8 cellular contexts compared by ENCODE assay signal in the genomic region with DNA sequence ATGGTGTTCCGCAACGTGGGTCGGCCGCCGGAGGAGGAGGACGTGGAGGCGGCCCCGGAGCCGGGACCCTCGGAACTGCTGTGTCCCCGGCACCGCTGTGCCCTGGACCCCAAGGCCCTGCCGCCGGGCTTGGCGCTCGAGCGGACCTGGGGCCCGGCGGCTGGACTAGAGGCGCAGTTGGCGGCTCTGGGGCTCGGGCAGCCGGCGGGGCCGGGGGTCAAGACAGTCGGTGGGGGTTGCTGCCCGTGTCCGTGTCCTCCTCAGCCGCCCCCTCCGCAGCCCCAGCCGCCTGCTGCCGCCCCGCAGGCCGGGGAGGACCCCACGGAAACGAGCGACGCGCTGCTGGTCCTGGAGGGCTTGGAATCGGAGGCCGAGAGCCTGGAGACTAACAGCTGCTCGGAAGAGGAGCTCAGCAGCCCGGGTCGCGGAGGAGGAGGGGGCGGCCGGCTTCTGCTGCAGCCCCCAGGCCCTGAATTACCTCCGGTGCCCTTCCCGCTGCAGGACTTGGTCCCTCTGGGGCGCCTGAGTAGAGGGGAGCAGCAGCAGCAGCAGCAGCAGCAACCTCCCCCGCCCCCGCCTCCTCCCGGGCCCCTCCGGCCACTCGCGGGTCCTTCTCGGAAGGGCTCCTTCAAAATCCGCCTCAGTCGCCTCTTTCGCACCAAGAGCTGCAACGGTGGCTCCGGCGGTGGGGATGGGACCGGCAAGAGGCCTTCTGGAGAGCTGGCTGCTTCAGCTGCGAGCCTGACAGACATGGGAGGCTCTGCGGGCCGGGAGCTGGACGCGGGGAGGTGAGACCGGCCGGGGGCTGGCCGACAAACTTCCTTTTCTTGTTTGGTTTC. TPM values are rescaled to one million over a fixed set of nuclear protein-coding genes. Genes with fewer than 3 reads are reported as not detected.
A peak's percentile ranks its signal among the peaks of the same experiment; 100 is the strongest.
DNase-seq lines count a peak whose midpoint lies in the region; ATAC-seq lines count a peak whose summit lies in the region.

No MANE protein-coding gene starts in this region.

- H2AFZ ChIP-seq in ACC112 (ENCODE audit: low read length, unreplicated experiment), result peak overlapping the region; percentile 64
- no peak overlapping the region for H2AFZ ChIP-seq in neuron (ENCODE audit: low read depth, low read length)

- ATAC-seq in GM18867 (IDR thresholded peaks at IDR 0.05; ENCODE audit: unreplicated experiment), result peak; percentile 12

- H3K9me3 ChIP-seq in KOPT-K1 (ENCODE audit: insufficient read depth, low read length, poor library complexity, severe bottlenecking), result no peaks in the 10 kb centered on the region
- no peaks in the 10 kb centered on the region for H3K9me3 ChIP-seq in neuron (ENCODE audit: low read length)

- H3K27ac ChIP-seq in ACC112 (ENCODE audit: low read depth, low read length) (no peak overlapping the region), KOPT-K1 (ENCODE audit: low read depth, low read length, poor library complexity, severe bottlenecking) (peak overlapping the region; percentile 78)

- peaks cover 40% of the 10 kb centered on the region for H3K79me2 ChIP-seq in ACC112 (ENCODE audit: control insufficient read depth, insufficient read depth, low read length, unreplicated experiment)

- peak; percentile 30 for DNase-seq in activated T-cell treated with anti-CD3 and anti-CD28 coated beads, Interleukin-2, amount 50 U/mL, for 1 hour
- DNase-seq in glomerular visceral epithelial cell (ENCODE audit: extremely low spot score) (peak; percentile 21), A172 (ENCODE audit: low spot score) (no peak), LoVo (ENCODE audit: low spot score) (no peak)

- H3K36me3 ChIP-seq in ACC112 (ENCODE audit: insufficient read depth, low read length) (no peaks in the 10 kb centered on the region), KOPT-K1 (ENCODE audit: insufficient read depth, low read length) (no peaks in the 10 kb centered on the region), neuron (ENCODE audit: insufficient read depth, low read length) (no peaks in the 10 kb centered on the region)

- H3K27me3 ChIP-seq in ACC112 (ENCODE audit: insufficient read depth, low read length) (no peaks in the 10 kb centered on the region), neuron (ENCODE audit: insufficient read depth, low read length) (no peaks in the 10 kb centered on the region)

- H3K4me1 ChIP-seq in ACC112 (ENCODE audit: control insufficient read depth, insufficient read depth, low read length, unreplicated experiment) (peaks cover 14% of the 10 kb centered on the region), neuron (ENCODE audit: insufficient read depth, low read length) (peaks cover 29% of the 10 kb centered on the region)

- peak overlapping the region; percentile 83 for H3K4me3 ChIP-seq in ACC112 (ENCODE audit: low read depth, low read length)
- peak overlapping the region; percentile 86 for H3K4me3 ChIP-seq in neuron (ENCODE audit: low read length)

RNA-seq across cellular contexts. Expression of gene SOCS7, which starts 0.8 kb away (rescaled TPM):
- total RNA-seq in A172 (2014; rRNA removed; shearing (Covaris generic)), result 14.7 and 17.8 TPM in 2 replicates

RNA-seq across cellular contexts. Expression of gene GPR179, which starts 8.7 kb away (rescaled TPM):
- 0.46 TPM in 1 of 2 replicates, not detected in the other for total RNA-seq in A172 (2014; rRNA removed; shearing (Covaris generic))

RNA-seq across cellular contexts. Expression of gene MRPL45, which starts 55.5 kb away (rescaled TPM):
- 51.6 and 55.2 TPM in 2 replicates for total RNA-seq in A172 (2014; rRNA removed; shearing (Covaris generic))

Comparison
In these comparisons a context has a peak if more than half of its experiments do, and no peak if none do; other contexts are left out.
1. DNase-seq: peak in activated T-cell treated with anti-CD3 and anti-CD28 coated beads, Interleukin-2, amount 50 U/mL, for 1 hour (single experiment) and glomerular visceral epithelial cell (single experiment); none in A172 (single experiment) and LoVo (single experiment).